Comparison of ENCODE assay signal across 29 cellular contexts in genomic region chr7:28641752-28642546, GRCh38.
DNase-seq lines count a peak whose midpoint lies in the region; ATAC-seq, FAIRE-seq and TF ChIP-seq lines count a peak whose summit lies in the region.
"Had no signal": no experiment of that assay in that cellular context is flagged by ENCODE, and none has a peak within 500 bp of the region (broad histone marks: within the 10 kb centered on the region; RNA-seq: fewer than 3 reads in every experiment).

No MANE protein-coding gene starts in this region.

- H3K27ac Mint-ChIP-seq in GM23338: no peak overlapping the region
- H3K27ac Mint-ChIP-seq: CD4-positive, alpha-beta T cell; HFFc6 had no signal

- H2BK12ac ChIP-seq in trophoblast cell (ENCODE audit: low read length): peak overlapping the region; percentile 83

- 0 out of 2 replicates have a peak, but pooled peaks cover under 1% of the 10 kb centered on the region for H3K9me2 ChIP-seq in GM23338 (ENCODE audit: insufficient read depth)

- H3K27me3 Mint-ChIP-seq in GM23338 (ENCODE audit: insufficient read depth, low read depth, poor library complexity): peaks cover 6% of the 10 kb centered on the region

- TF ChIP-seq POLR2A in GM12878 (IDR thresholded peaks at IDR 0.05; ENCODE audit: low read depth, low read length): no peak

- H3K4ac ChIP-seq in trophoblast cell (ENCODE audit: low read depth, low read length): no peak overlapping the region

- H3K23ac ChIP-seq in trophoblast cell (ENCODE audit: low read length): no peak overlapping the region

- H3K27ac ChIP-seq in GM23338 (ENCODE audit: low read depth) (no peak overlapping the region), GM12878 (ENCODE audit: control insufficient read depth, insufficient read depth) (no peak overlapping the region), trophoblast cell (ENCODE audit: low read depth, low read length) (no peak overlapping the region)
- H3K27ac ChIP-seq: A549; BLaER1 treated with 17β-estradiol and CSF1 and Interleukin-3, amounts not matched to agents 10 nM and 100 nM; HL-60; SJSA1 had no signal

- peaks cover 15% of the 10 kb centered on the region for H3K4me1 Mint-ChIP-seq in GM23338

- H2BK5ac ChIP-seq in trophoblast cell (ENCODE audit: low read depth, low read length, poor library complexity): no peak overlapping the region

- TF ChIP-seq CTCF in GM23338 (conservative IDR thresholded peaks at IDR 0.05; ENCODE audit: low read depth in 2 of 2) (no peak), GM12878 (IDR thresholded peaks at IDR 0.05 in 2 of 3, conservative IDR thresholded peaks at IDR 0.05 in 1 of 3; ENCODE audit: control insufficient read depth in 2 of 3, extremely low read depth in 1 of 3, insufficient read depth in 1 of 3, low read depth in 3 of 3, low read length in 3 of 3) (no peak)

- in situ Hi-C loops in GM12878 (cut with MboI): no loop called here

- no peak overlapping the region for H4K12ac ChIP-seq in trophoblast cell (ENCODE audit: low read depth, low read length)

- peak; percentile 27 for FAIRE-seq in GM12878 (lab: Jason Lieb, UNC)
- FAIRE-seq: A549, D721Med, GM12891 had no signal

- H2BK120ac ChIP-seq in trophoblast cell (ENCODE audit: insufficient read depth, low read length, poor library complexity): peak overlapping the region; percentile 75

- WGBS in GM12878 (ENCODE audit: insufficient coverage, insufficient replicate concordance, low lambda C conversion rate, missing lambda C conversion rate): 28% methylated on average over 11 of the region's 11 CpGs
- WGBS in trophoblast cell (ENCODE audit: extremely low coverage, insufficient coverage, insufficient read length): no CpG with 5 or more reads among the region's 11 CpGs

- H3K27me3 ChIP-seq in GM23338 (ENCODE audit: insufficient read depth): no peaks in the 10 kb centered on the region
- H3K27me3 ChIP-seq in GM12878 (replicated peaks in 1 of 2; ENCODE audit: control insufficient read depth in 2 of 2, insufficient read depth in 2 of 2, low read length in 1 of 2): no peaks in the 10 kb centered on the region
- H3K27me3 ChIP-seq in trophoblast cell (ENCODE audit: insufficient read depth, low read length): no peaks in the 10 kb centered on the region
- H3K27me3 ChIP-seq: BLaER1 treated with 17β-estradiol and CSF1 and Interleukin-3, amounts not matched to agents 10 nM and 100 nM had no signal

- H3K4me2 ChIP-seq in GM23338: 0 out of 2 replicates have a peak overlapping the region, but pooled peaks have one; percentile 3
- H3K4me2 ChIP-seq in GM12878 (ENCODE audit: control insufficient read depth, insufficient read depth): no peak overlapping the region
- no peak overlapping the region for H3K4me2 ChIP-seq in trophoblast cell (ENCODE audit: low read length)
- H3K4me2 ChIP-seq: A549; BLaER1 treated with 17β-estradiol and CSF1 and Interleukin-3, amounts not matched to agents 10 nM and 100 nM had no signal

- H3K36me3 ChIP-seq in GM23338 (ENCODE audit: insufficient read depth): no peaks in the 10 kb centered on the region
- H3K36me3 ChIP-seq in GM12878 (ENCODE audit: control insufficient read depth in 2 of 2, insufficient read depth in 2 of 2, low read length in 1 of 2): peaks cover 0 to under 1% of the 10 kb centered on the region in 2 experiments; a peak in 2 of 4 replicates
- no peaks in the 10 kb centered on the region for H3K36me3 ChIP-seq in trophoblast cell (ENCODE audit: control insufficient read depth in 1 of 2, insufficient read depth in 2 of 2, low read length in 2 of 2)
- H3K36me3 ChIP-seq: BLaER1 treated with 17β-estradiol and CSF1 and Interleukin-3, amounts not matched to agents 10 nM and 100 nM; SJSA1 had no signal

- H3K18ac ChIP-seq in trophoblast cell (ENCODE audit: low read length): no peak overlapping the region

- H3K79me2 ChIP-seq in GM23338 (replicated peaks; ENCODE audit: insufficient read depth) (no peaks in the 10 kb centered on the region), GM12878 (ENCODE audit: control insufficient read depth, insufficient read depth, low read length) (no peaks in the 10 kb centered on the region), trophoblast cell (ENCODE audit: control insufficient read depth, insufficient read depth, low read length, poor library complexity) (peaks cover 2% of the 10 kb centered on the region)

- H3F3A ChIP-seq in GM23338 (replicated peaks; ENCODE audit: low read depth): no peaks in the 10 kb centered on the region

- H3K9me3 ChIP-seq in GM12878 (replicated peaks; ENCODE audit: control insufficient read depth, insufficient read depth, low read length) (no peaks in the 10 kb centered on the region), trophoblast cell (ENCODE audit: insufficient read depth, low read depth, low read length) (no peaks in the 10 kb centered on the region)
- H3K9me3 ChIP-seq: A549, SJSA1 had no signal

- no peak overlapping the region for H4K8ac ChIP-seq in trophoblast cell (ENCODE audit: low read depth, low read length)

- H2AFZ ChIP-seq in GM23338 (peak overlapping the region; percentile 25), GM12878 (ENCODE audit: control insufficient read depth, low read depth, low read length) (no peak overlapping the region), trophoblast cell (ENCODE audit: insufficient read depth, low read length, poor library complexity) (no peak overlapping the region)

- intact Hi-C loops in GM12878 (cut with micrococcal nuclease; ENCODE audit: unreplicated experiment): no loop called here

- CTCF ChIA-PET in GM12878 (lab: Yijun Ruan, JAX): interaction anchor here (0.8 to 1.8 kb wide), 3 partner anchors 16 to 102 kb away, joined by 3 to 4 read pairs (median 3); no protein-coding TSS in a partner anchor

- no peak for TF ChIP-seq EP300 in GM12878 (IDR thresholded peaks at IDR 0.05; ENCODE audit: borderline replicate concordance in 1 of 2, control insufficient read depth in 1 of 2, low read depth in 2 of 2, low read length in 2 of 2)

- H3K9ac ChIP-seq in GM12878 (ENCODE audit: control insufficient read depth, insufficient read depth, low read length) (no peak overlapping the region), trophoblast cell (ENCODE audit: low read length) (no peak overlapping the region)
- H3K9ac ChIP-seq: BLaER1 treated with 17β-estradiol and CSF1 and Interleukin-3, amounts not matched to agents 10 nM and 100 nM had no signal

- no peak for ATAC-seq in GM23338
- ATAC-seq in GM12878: no peak
- no peak for ATAC-seq in GM18517 (IDR thresholded peaks at IDR 0.05; ENCODE audit: unreplicated experiment)
- ATAC-seq: A549 had no signal

- no peak overlapping the region for H3K4me3 Mint-ChIP-seq in GM23338
- H3K4me3 Mint-ChIP-seq: CD4-positive, alpha-beta T cell; H9; HFFc6 had no signal

- no peaks in the 10 kb centered on the region for H3K36me3 Mint-ChIP-seq in GM23338 (ENCODE audit: low read depth)

- H3K4me3 ChIP-seq in GM23338 (no peak overlapping the region), GM12878 (no peak overlapping the region), trophoblast cell (ENCODE audit: low read depth, low read length) (no peak overlapping the region)
- H3K4me3 ChIP-seq: A549; BLaER1 treated with 17β-estradiol and CSF1 and Interleukin-3, amounts not matched to agents 10 nM and 100 nM; SJSA1 had no signal

- peak overlapping the region; percentile 64 for H4K91ac ChIP-seq in trophoblast cell (ENCODE audit: low read depth, low read length)

- POLR2A ChIA-PET in GM12878 (lab: Charles Lee): interaction anchor here (0.7 to 1.4 kb wide), 2 partner anchors 14 to 63 kb away, joined by 3 to 4 read pairs; no protein-coding TSS in a partner anchor

- RAD21 ChIA-PET in GM12878 (lab: Charles Lee; ENCODE audit: unreplicated experiment): interaction anchor here (0.8 to 1.2 kb wide), 3 partner anchors 8 to 345 kb away, joined by 3 to 4 read pairs (median 3); no protein-coding TSS in a partner anchor

- H4K20me1 ChIP-seq in GM23338 (replicated peaks; ENCODE audit: insufficient read depth) (no peaks in the 10 kb centered on the region), GM12878 (ENCODE audit: control insufficient read depth, insufficient read depth) (no peaks in the 10 kb centered on the region)
- H4K20me1 ChIP-seq: BLaER1 treated with 17β-estradiol and CSF1 and Interleukin-3, amounts not matched to agents 10 nM and 100 nM had no signal

- no peaks in the 10 kb centered on the region for H3K9me3 Mint-ChIP-seq in GM23338
- H3K9me3 Mint-ChIP-seq: CD4-positive, alpha-beta T cell; H9 had no signal

- TF ChIP-seq RAD21 in GM12878 (IDR thresholded peaks at IDR 0.05; ENCODE audit: insufficient read depth, low read depth, low read length): no peak

- no TSS peak for BruUV-seq in GM12878 (replicated peaks; lab: Mats Ljungman, UMichigan)

- no peak overlapping the region for H2AK5ac ChIP-seq in trophoblast cell (ENCODE audit: low read length)

- SMC1A ChIA-PET in GM12878 (lab: Charles Lee; ENCODE audit: uncharacterized antibody, unreplicated experiment): interaction anchor here (0.7 to 1.7 kb wide), 7 partner anchors 8 to 173 kb away, joined by 3 to 7 read pairs (median 3); no protein-coding TSS in a partner anchor

- H3K79me1 ChIP-seq in trophoblast cell (ENCODE audit: low read length): peaks cover 8% of the 10 kb centered on the region

- H3K4me1 ChIP-seq in GM23338 (ENCODE audit: insufficient read depth): peaks cover 13% of the 10 kb centered on the region
- no peaks in the 10 kb centered on the region for H3K4me1 ChIP-seq in GM12878 (ENCODE audit: control insufficient read depth, insufficient read depth, low read length)
- peaks cover 7 to 12% of the 10 kb centered on the region in 2 experiments for H3K4me1 ChIP-seq in trophoblast cell (ENCODE audit: control insufficient read depth in 1 of 2, insufficient read depth in 2 of 2, low read length in 2 of 2)
- H3K4me1 ChIP-seq: A549; BLaER1 treated with 17β-estradiol and CSF1 and Interleukin-3, amounts not matched to agents 10 nM and 100 nM; SJSA1 had no signal

- DNase-seq in GM23338 (ENCODE audit: low spot score) (no peak), NCI-H1048 (lab: John Stamatoyannopoulos, UW) (peak; percentile 10), GM12878 (ENCODE audit: low read depth, low spot score) (no peak), trophoblast cell (peak; percentile 65 to 87), NCI-H2227 (lab: John Stamatoyannopoulos, UW; ENCODE audit: unreplicated experiment) (no peak), GM19238 (ENCODE audit: insufficient read length, low spot score) (no peak)
- DNase-seq: AML-193; CD4-positive, alpha-beta T cell; GDM1; H9; HFFc6; Karpas-422; MV-4-11; NCI-H1105 treated with DMSO at 0.1 percent for 48 hours; NCI-H146; NCI-H2029; NCI-H226; NCI-H510A treated with DMSO at 0.1 percent for 48 hours; NCI-H774; Right ventricle myocardium superior; RPMI8226; T-helper 2 cell had no signal

- H3K14ac ChIP-seq in trophoblast cell (ENCODE audit: low read length): no peak overlapping the region

TF ChIP-seq in GM12878, 131 proteins besides CTCF, POLR2A, EP300 and RAD21:
- TF ChIP-seq SMAD5 (IDR thresholded peaks at IDR 0.05; ENCODE audit: low read depth) (no peak), MTA2 (IDR thresholded peaks at IDR 0.05; ENCODE audit: low read depth) (peak; percentile 13; the same call in 1 of the 2 replicates), FOXK2 (IDR thresholded peaks at IDR 0.05) (no peak), ZBED1 (IDR thresholded peaks at IDR 0.05; ENCODE audit: borderline replicate concordance) (no peak)

Comparison
In these comparisons a context has a peak if more than half of its experiments do, and no peak if none do; other contexts are left out.
1. DNase-seq: peak in NCI-H1048 (single experiment) and trophoblast cell (2 of 2); none in GM23338 (single experiment), GM12878 (single experiment), NCI-H2227 (single experiment) and GM19238 (single experiment).